Comparison of ENCODE assay signal across 1 cellular context in genomic region chr15:74615313-74616019, GRCh38.
TF ChIP-seq lines count a peak whose summit lies in the region.

Gene CLK3, plus strand, starts transcription at chr15:74615836. Its CDS starts 3,361 bp downstream, at chr15:74619197.

TF ChIP-seq in HepG2, 621 proteins besides CTCF, POLR2A, EP300 and RAD21 (continued from another document and continues in another):
- TF ChIP-seq PAXIP1 (CRISPR knock-in tag; conservative IDR thresholded peaks at IDR 0.05) = peak; percentile 70; the same call in 1 of the 2 replicates
- TF ChIP-seq ZBTB33 (CRISPR knock-in tag; IDR thresholded peaks at IDR 0.05) = no peak
- TF ChIP-seq MYNN (CRISPR knock-in tag; IDR thresholded peaks at IDR 0.05; ENCODE audit: low read depth) = no peak
- TF ChIP-seq ZNF580 (CRISPR knock-in tag; IDR thresholded peaks at IDR 0.05; ENCODE audit: borderline replicate concordance, low read depth) = peak; percentile 53; the same call in 1 of the 2 replicates
- TF ChIP-seq TRIM24 (CRISPR knock-in tag; IDR thresholded peaks at IDR 0.05) = no peak
- TF ChIP-seq ATF2 (CRISPR knock-in tag; IDR thresholded peaks at IDR 0.05) = peak; percentile 72; the same call in 1 of the 2 replicates
- TF ChIP-seq CAMTA2 (CRISPR knock-in tag; IDR thresholded peaks at IDR 0.05; ENCODE audit: borderline replicate concordance) = no peak
- no peak for TF ChIP-seq NFATC3 (CRISPR knock-in tag; IDR thresholded peaks at IDR 0.05)
- TF ChIP-seq ZNF841 (CRISPR knock-in tag; IDR thresholded peaks at IDR 0.05; ENCODE audit: borderline replicate concordance) = no peak
- TF ChIP-seq RBM22 (optimal IDR thresholded peaks at IDR 0.05; ENCODE audit: low read length) = no peak
- peak; percentile 50 for TF ChIP-seq ZNF619 (CRISPR knock-in tag; IDR thresholded peaks at IDR 0.05)
- peak; percentile 95 for TF ChIP-seq GABPB1 (CRISPR knock-in tag; IDR thresholded peaks at IDR 0.05)
- no peak for TF ChIP-seq ZNF207 (IDR thresholded peaks at IDR 0.05; ENCODE audit: borderline replicate concordance)
- peak; percentile 36; the same call in 1 of the 2 replicates for TF ChIP-seq ZNF468 (CRISPR knock-in tag; IDR thresholded peaks at IDR 0.05)
- TF ChIP-seq MED1 (CRISPR knock-in tag; IDR thresholded peaks at IDR 0.05) = peak; percentile 83
- peak; percentile 60 for TF ChIP-seq ZNF441 (CRISPR knock-in tag; IDR thresholded peaks at IDR 0.05; ENCODE audit: borderline replicate concordance)
- no peak; the same call in 1 of the 2 replicates for TF ChIP-seq ZNF331 (CRISPR knock-in tag; IDR thresholded peaks at IDR 0.05)
- peak; percentile 35 for TF ChIP-seq THRA (CRISPR knock-in tag; IDR thresholded peaks at IDR 0.05; ENCODE audit: borderline replicate concordance)
- no peak for TF ChIP-seq PITX1 (CRISPR knock-in tag; IDR thresholded peaks at IDR 0.05)
- peak; percentile 54 for TF ChIP-seq FOSL2 (CRISPR knock-in tag; IDR thresholded peaks at IDR 0.05)
- 0 out of 2 replicates have a peak, but pooled peaks have one; percentile 4 for TF ChIP-seq ZNF350 (CRISPR knock-in tag; IDR thresholded peaks at IDR 0.05; ENCODE audit: borderline replicate concordance, low read depth)
- TF ChIP-seq ZSCAN5A (CRISPR knock-in tag; IDR thresholded peaks at IDR 0.05; ENCODE audit: borderline replicate concordance) = peak; percentile 52; the same call in 1 of the 2 replicates
- no peak for TF ChIP-seq ADNP (CRISPR knock-in tag; IDR thresholded peaks at IDR 0.05)
- TF ChIP-seq SOX5 (CRISPR knock-in tag; IDR thresholded peaks at IDR 0.05; ENCODE audit: borderline replicate concordance) = peak; percentile 52; the same call in 1 of the 2 replicates
- no peak for TF ChIP-seq PHB2 (IDR thresholded peaks at IDR 0.05; ENCODE audit: partially characterized antibody)
- peak; percentile 66 for TF ChIP-seq ZFP91 (CRISPR knock-in tag; IDR thresholded peaks at IDR 0.05; ENCODE audit: borderline replicate concordance)
- TF ChIP-seq NFE2L2 (IDR thresholded peaks at IDR 0.05; ENCODE audit: low read length) = no peak
- no peak for TF ChIP-seq FOXO1 (CRISPR knock-in tag; IDR thresholded peaks at IDR 0.05)
- TF ChIP-seq ZBTB2 (CRISPR knock-in tag; IDR thresholded peaks at IDR 0.05; ENCODE audit: low read depth) = peak; percentile 99
- TF ChIP-seq IKZF4 (CRISPR knock-in tag; IDR thresholded peaks at IDR 0.05; ENCODE audit: borderline replicate concordance, low read depth, not compliant biosample characterization) = no peak
- peak; percentile 98 for TF ChIP-seq HDAC1 (CRISPR knock-in tag; IDR thresholded peaks at IDR 0.05)
- TF ChIP-seq BRCA1 (CRISPR knock-in tag; IDR thresholded peaks at IDR 0.05) = no peak
- TF ChIP-seq ZFYVE20 (CRISPR knock-in tag; IDR thresholded peaks at IDR 0.05; ENCODE audit: borderline replicate concordance, low read depth) = no peak
- TF ChIP-seq ZNF296 (CRISPR knock-in tag; conservative IDR thresholded peaks at IDR 0.05) = no peak
- peak; percentile 70 for TF ChIP-seq ZMAT3 (CRISPR knock-in tag; conservative IDR thresholded peaks at IDR 0.05)
- no peak for TF ChIP-seq IKZF1 (IDR thresholded peaks at IDR 0.05)
- no peak for TF ChIP-seq ZNF407 (CRISPR knock-in tag; IDR thresholded peaks at IDR 0.05; ENCODE audit: not compliant biosample characterization)
- TF ChIP-seq FOXP1 (IDR thresholded peaks at IDR 0.05) = no peak
- no peak for TF ChIP-seq FOXP1 (CRISPR knock-in tag; IDR thresholded peaks at IDR 0.05)
